Comparison of ENCODE assay signal across 8 cellular contexts in genomic region chr19:29941828-29942403, GRCh38. TPM values are rescaled to one million over a fixed set of nuclear protein-coding genes. Genes with fewer than 3 reads are reported as not detected.
DNase-seq lines count a peak whose midpoint lies in the region; FAIRE-seq and TF ChIP-seq lines count a peak whose summit lies in the region.

Gene URI1, plus strand, starts transcription at chr19:29942239. Its CDS starts 309 bp downstream, at chr19:29942548.

- peaks cover 4% of the 10 kb centered on the region for H3K4me1 ChIP-seq in neuron (ENCODE audit: insufficient read depth, low read length)
- H3K4me1 ChIP-seq in stomach smooth muscle (ENCODE audit: control insufficient read depth, insufficient read depth, low read length): peaks cover 7% of the 10 kb centered on the region

- peak; percentile 93 for TF ChIP-seq POLR2A in H54 (IDR thresholded peaks at IDR 0.05; ENCODE audit: low read depth, low read length)

- H3K9ac ChIP-seq in stomach smooth muscle (ENCODE audit: low read length in 2 of 2): peak within 1 kb of the TSS; percentile 75 to 76

- DNase-seq in EL (peak; percentile 84), H54 (ENCODE audit: insufficient read length, low spot score) (peak; percentile 93), M059J (ENCODE audit: low read depth) (peak; percentile 76), SHP77 (lab: John Stamatoyannopoulos, UW) (peak; percentile 69 to 80), foreskin fibroblast (peak; percentile 81 to 94)
- peak; percentile 98 for DNase-seq in activated effector memory CD4-positive, alpha-beta T cell treated with anti-CD3 and anti-CD28 coated beads, Interleukin-2, amount 50 U/mL, for 16 hours

- H3K36me3 ChIP-seq in neuron (ENCODE audit: insufficient read depth, low read length) (no peaks in the 10 kb centered on the region), stomach smooth muscle (ENCODE audit: control insufficient read depth in 2 of 2, insufficient read depth in 2 of 2, low read length in 2 of 2) (no peaks in the 10 kb centered on the region)

- H2AFZ ChIP-seq in neuron (ENCODE audit: low read depth, low read length): peak within 1 kb of the TSS; percentile 93

- H3K9me3 ChIP-seq in neuron (ENCODE audit: low read length): no peaks in the 10 kb centered on the region
- H3K9me3 ChIP-seq in stomach smooth muscle (ENCODE audit: control insufficient read depth in 2 of 2, low read length in 2 of 2): peaks cover 2 to 3% of the 10 kb centered on the region in 2 donors

- TF ChIP-seq CTCF in foreskin fibroblast (IDR thresholded peaks at IDR 0.05; ENCODE audit: low read depth, low read length): no peak

- peak within 1 kb of the TSS; percentile 91 to 98 for H3K4me3 ChIP-seq in foreskin fibroblast (ENCODE audit: low read depth in 1 of 2, low read length in 2 of 2)
- peak within 1 kb of the TSS; percentile 72 for H3K4me3 ChIP-seq in neuron (ENCODE audit: low read length)
- peak within 1 kb of the TSS; percentile 73 to 88 for H3K4me3 ChIP-seq in stomach smooth muscle (ENCODE audit: low read length in 2 of 2)

- peak; percentile 23 for FAIRE-seq in H54 (lab: Jason Lieb, UNC)

- no peak within 1 kb of the TSS for H3K27ac ChIP-seq in stomach smooth muscle (ENCODE audit: low read length)

- no peaks in the 10 kb centered on the region for H3K27me3 ChIP-seq in neuron (ENCODE audit: insufficient read depth, low read length)
- peaks cover 0 to 2% of the 10 kb centered on the region in 2 donors for H3K27me3 ChIP-seq in stomach smooth muscle (ENCODE audit: control insufficient read depth in 1 of 2, insufficient read depth in 2 of 2, low read length in 2 of 2)

RNA-seq across cellular contexts. Expression of gene URI1, which starts in this region (rescaled TPM):
- total RNA-seq in M059J (2014; rRNA removed; shearing (Covaris generic)): 42.7 and 63.0 TPM in 2 replicates
